In genomic region chr13:48303331-48304131, GRCh38 we compare ENCODE assay signal across 1 cellular context.
TF ChIP-seq lines count a peak whose summit lies in the region.

Gene RB1, plus strand, starts transcription at chr13:48303751. Its CDS starts 162 bp downstream, at chr13:48303913.

TF ChIP-seq in HepG2, 621 proteins besides CTCF, POLR2A, EP300 and RAD21 (continued from another document and continues in another):
- TF ChIP-seq, protein P1, sequence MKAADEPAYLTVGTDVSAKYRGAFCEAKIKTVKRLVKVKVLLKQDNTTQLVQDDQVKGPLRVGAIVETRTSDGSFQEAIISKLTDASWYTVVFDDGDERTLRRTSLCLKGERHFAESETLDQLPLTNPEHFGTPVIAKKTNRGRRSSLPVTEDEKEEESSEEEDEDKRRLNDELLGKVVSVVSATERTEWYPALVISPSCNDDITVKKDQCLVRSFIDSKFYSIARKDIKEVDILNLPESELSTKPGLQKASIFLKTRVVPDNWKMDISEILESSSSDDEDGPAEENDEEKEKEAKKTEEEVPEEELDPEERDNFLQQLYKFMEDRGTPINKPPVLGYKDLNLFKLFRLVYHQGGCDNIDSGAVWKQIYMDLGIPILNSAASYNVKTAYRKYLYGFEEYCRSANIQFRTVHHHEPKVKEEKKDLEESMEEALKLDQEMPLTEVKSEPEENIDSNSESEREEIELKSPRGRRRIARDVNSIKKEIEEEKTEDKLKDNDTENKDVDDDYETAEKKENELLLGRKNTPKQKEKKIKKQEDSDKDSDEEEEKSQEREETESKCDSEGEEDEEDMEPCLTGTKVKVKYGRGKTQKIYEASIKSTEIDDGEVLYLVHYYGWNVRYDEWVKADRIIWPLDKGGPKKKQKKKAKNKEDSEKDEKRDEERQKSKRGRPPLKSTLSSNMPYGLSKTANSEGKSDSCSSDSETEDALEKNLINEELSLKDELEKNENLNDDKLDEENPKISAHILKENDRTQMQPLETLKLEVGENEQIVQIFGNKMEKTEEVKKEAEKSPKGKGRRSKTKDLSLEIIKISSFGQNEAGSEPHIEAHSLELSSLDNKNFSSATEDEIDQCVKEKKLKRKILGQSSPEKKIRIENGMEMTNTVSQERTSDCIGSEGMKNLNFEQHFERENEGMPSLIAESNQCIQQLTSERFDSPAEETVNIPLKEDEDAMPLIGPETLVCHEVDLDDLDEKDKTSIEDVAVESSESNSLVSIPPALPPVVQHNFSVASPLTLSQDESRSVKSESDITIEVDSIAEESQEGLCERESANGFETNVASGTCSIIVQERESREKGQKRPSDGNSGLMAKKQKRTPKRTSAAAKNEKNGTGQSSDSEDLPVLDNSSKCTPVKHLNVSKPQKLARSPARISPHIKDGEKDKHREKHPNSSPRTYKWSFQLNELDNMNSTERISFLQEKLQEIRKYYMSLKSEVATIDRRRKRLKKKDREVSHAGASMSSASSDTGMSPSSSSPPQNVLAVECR (CRISPR knock-in tag; IDR thresholded peaks at IDR 0.05; ENCODE audit: borderline replicate concordance), result peak; percentile 88; the same call in 1 of the 2 replicates
- TF ChIP-seq EEA1 (CRISPR knock-in tag; IDR thresholded peaks at IDR 0.05; ENCODE audit: borderline replicate concordance) (no peak), MTA3 (CRISPR knock-in tag; IDR thresholded peaks at IDR 0.05) (no peak), CREM (IDR thresholded peaks at IDR 0.05) (peak; percentile 81), CREM (CRISPR knock-in tag; IDR thresholded peaks at IDR 0.05) (peak; percentile 72; the same call in 1 of the 2 replicates), ZNF710 (CRISPR knock-in tag; IDR thresholded peaks at IDR 0.05; ENCODE audit: borderline replicate concordance) (peak; percentile 61; the same call in 1 of the 2 replicates), XRCC5 (optimal IDR thresholded peaks at IDR 0.05; ENCODE audit: low read length) (peak; percentile 16), ZNF550 (CRISPR knock-in tag; IDR thresholded peaks at IDR 0.05; ENCODE audit: borderline replicate concordance) (no peak), NFE2 (CRISPR knock-in tag; IDR thresholded peaks at IDR 0.05) (no peak), SIX1 (CRISPR knock-in tag; IDR thresholded peaks at IDR 0.05; ENCODE audit: borderline replicate concordance) (no peak), ZNF670 (CRISPR knock-in tag; IDR thresholded peaks at IDR 0.05; ENCODE audit: borderline replicate concordance) (0 out of 2 replicates have a peak, but pooled peaks have one; percentile 65), ZNF790 (CRISPR knock-in tag; IDR thresholded peaks at IDR 0.05; ENCODE audit: borderline replicate concordance) (no peak), NFYC (CRISPR knock-in tag; IDR thresholded peaks at IDR 0.05) (no peak), ZNF761 (CRISPR knock-in tag; conservative IDR thresholded peaks at IDR 0.05) (no peak), ZNF704 (CRISPR knock-in tag; IDR thresholded peaks at IDR 0.05; ENCODE audit: borderline replicate concordance) (no peak), GABPB1 (CRISPR knock-in tag; IDR thresholded peaks at IDR 0.05) (peak; percentile 98), ZBTB38 (CRISPR knock-in tag; IDR thresholded peaks at IDR 0.05) (no peak; the same call in 1 of the 2 replicates), ZNF747 (CRISPR knock-in tag; IDR thresholded peaks at IDR 0.05; ENCODE audit: borderline replicate concordance) (0 out of 2 replicates have a peak, but pooled peaks have one; percentile 75), NKX3-1 (CRISPR knock-in tag; IDR thresholded peaks at IDR 0.05) (no peak)
- TF ChIP-seq, protein P2, sequence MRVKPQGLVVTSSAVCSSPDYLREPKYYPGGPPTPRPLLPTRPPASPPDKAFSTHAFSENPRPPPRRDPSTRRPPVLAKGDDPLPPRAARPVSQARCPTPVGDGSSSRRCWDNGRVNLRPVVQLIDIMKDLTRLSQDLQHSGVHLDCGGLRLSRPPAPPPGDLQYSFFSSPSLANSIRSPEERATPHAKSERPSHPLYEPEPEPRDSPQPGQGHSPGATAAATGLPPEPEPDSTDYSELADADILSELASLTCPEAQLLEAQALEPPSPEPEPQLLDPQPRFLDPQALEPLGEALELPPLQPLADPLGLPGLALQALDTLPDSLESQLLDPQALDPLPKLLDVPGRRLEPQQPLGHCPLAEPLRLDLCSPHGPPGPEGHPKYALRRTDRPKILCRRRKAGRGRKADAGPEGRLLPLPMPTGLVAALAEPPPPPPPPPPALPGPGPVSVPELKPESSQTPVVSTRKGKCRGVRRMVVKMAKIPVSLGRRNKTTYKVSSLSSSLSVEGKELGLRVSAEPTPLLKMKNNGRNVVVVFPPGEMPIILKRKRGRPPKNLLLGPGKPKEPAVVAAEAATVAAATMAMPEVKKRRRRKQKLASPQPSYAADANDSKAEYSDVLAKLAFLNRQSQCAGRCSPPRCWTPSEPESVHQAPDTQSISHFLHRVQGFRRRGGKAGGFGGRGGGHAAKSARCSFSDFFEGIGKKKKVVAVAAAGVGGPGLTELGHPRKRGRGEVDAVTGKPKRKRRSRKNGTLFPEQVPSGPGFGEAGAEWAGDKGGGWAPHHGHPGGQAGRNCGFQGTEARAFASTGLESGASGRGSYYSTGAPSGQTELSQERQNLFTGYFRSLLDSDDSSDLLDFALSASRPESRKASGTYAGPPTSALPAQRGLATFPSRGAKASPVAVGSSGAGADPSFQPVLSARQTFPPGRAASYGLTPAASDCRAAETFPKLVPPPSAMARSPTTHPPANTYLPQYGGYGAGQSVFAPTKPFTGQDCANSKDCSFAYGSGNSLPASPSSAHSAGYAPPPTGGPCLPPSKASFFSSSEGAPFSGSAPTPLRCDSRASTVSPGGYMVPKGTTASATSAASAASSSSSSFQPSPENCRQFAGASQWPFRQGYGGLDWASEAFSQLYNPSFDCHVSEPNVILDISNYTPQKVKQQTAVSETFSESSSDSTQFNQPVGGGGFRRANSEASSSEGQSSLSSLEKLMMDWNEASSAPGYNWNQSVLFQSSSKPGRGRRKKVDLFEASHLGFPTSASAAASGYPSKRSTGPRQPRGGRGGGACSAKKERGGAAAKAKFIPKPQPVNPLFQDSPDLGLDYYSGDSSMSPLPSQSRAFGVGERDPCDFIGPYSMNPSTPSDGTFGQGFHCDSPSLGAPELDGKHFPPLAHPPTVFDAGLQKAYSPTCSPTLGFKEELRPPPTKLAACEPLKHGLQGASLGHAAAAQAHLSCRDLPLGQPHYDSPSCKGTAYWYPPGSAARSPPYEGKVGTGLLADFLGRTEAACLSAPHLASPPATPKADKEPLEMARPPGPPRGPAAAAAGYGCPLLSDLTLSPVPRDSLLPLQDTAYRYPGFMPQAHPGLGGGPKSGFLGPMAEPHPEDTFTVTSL (CRISPR knock-in tag; IDR thresholded peaks at IDR 0.05; ENCODE audit: borderline replicate concordance), result no peak; the same call in 1 of the 2 replicates
- TF ChIP-seq, protein P3, sequence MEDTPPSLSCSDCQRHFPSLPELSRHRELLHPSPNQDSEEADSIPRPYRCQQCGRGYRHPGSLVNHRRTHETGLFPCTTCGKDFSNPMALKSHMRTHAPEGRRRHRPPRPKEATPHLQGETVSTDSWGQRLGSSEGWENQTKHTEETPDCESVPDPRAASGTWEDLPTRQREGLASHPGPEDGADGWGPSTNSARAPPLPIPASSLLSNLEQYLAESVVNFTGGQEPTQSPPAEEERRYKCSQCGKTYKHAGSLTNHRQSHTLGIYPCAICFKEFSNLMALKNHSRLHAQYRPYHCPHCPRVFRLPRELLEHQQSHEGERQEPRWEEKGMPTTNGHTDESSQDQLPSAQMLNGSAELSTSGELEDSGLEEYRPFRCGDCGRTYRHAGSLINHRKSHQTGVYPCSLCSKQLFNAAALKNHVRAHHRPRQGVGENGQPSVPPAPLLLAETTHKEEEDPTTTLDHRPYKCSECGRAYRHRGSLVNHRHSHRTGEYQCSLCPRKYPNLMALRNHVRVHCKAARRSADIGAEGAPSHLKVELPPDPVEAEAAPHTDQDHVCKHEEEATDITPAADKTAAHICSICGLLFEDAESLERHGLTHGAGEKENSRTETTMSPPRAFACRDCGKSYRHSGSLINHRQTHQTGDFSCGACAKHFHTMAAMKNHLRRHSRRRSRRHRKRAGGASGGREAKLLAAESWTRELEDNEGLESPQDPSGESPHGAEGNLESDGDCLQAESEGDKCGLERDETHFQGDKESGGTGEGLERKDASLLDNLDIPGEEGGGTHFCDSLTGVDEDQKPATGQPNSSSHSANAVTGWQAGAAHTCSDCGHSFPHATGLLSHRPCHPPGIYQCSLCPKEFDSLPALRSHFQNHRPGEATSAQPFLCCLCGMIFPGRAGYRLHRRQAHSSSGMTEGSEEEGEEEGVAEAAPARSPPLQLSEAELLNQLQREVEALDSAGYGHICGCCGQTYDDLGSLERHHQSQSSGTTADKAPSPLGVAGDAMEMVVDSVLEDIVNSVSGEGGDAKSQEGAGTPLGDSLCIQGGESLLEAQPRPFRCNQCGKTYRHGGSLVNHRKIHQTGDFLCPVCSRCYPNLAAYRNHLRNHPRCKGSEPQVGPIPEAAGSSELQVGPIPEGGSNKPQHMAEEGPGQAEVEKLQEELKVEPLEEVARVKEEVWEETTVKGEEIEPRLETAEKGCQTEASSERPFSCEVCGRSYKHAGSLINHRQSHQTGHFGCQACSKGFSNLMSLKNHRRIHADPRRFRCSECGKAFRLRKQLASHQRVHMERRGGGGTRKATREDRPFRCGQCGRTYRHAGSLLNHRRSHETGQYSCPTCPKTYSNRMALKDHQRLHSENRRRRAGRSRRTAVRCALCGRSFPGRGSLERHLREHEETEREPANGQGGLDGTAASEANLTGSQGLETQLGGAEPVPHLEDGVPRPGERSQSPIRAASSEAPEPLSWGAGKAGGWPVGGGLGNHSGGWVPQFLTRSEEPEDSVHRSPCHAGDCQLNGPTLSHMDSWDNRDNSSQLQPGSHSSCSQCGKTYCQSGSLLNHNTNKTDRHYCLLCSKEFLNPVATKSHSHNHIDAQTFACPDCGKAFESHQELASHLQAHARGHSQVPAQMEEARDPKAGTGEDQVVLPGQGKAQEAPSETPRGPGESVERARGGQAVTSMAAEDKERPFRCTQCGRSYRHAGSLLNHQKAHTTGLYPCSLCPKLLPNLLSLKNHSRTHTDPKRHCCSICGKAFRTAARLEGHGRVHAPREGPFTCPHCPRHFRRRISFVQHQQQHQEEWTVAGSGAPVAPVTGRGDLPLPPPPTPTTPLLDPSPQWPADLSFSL (CRISPR knock-in tag; IDR thresholded peaks at IDR 0.05), result no peak
- TF ChIP-seq, protein P4, sequence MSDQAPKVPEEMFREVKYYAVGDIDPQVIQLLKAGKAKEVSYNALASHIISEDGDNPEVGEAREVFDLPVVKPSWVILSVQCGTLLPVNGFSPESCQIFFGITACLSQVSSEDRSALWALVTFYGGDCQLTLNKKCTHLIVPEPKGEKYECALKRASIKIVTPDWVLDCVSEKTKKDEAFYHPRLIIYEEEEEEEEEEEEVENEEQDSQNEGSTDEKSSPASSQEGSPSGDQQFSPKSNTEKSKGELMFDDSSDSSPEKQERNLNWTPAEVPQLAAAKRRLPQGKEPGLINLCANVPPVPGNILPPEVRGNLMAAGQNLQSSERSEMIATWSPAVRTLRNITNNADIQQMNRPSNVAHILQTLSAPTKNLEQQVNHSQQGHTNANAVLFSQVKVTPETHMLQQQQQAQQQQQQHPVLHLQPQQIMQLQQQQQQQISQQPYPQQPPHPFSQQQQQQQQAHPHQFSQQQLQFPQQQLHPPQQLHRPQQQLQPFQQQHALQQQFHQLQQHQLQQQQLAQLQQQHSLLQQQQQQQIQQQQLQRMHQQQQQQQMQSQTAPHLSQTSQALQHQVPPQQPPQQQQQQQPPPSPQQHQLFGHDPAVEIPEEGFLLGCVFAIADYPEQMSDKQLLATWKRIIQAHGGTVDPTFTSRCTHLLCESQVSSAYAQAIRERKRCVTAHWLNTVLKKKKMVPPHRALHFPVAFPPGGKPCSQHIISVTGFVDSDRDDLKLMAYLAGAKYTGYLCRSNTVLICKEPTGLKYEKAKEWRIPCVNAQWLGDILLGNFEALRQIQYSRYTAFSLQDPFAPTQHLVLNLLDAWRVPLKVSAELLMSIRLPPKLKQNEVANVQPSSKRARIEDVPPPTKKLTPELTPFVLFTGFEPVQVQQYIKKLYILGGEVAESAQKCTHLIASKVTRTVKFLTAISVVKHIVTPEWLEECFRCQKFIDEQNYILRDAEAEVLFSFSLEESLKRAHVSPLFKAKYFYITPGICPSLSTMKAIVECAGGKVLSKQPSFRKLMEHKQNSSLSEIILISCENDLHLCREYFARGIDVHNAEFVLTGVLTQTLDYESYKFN (CRISPR knock-in tag; conservative IDR thresholded peaks at IDR 0.05), result peak; percentile 62; the same call in 1 of the 2 replicates
- TF ChIP-seq, protein P5, sequence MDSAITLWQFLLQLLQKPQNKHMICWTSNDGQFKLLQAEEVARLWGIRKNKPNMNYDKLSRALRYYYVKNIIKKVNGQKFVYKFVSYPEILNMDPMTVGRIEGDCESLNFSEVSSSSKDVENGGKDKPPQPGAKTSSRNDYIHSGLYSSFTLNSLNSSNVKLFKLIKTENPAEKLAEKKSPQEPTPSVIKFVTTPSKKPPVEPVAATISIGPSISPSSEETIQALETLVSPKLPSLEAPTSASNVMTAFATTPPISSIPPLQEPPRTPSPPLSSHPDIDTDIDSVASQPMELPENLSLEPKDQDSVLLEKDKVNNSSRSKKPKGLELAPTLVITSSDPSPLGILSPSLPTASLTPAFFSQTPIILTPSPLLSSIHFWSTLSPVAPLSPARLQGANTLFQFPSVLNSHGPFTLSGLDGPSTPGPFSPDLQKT (CRISPR knock-in tag; IDR thresholded peaks at IDR 0.05; ENCODE audit: borderline replicate concordance), result no peak
- TF ChIP-seq, protein P6, sequence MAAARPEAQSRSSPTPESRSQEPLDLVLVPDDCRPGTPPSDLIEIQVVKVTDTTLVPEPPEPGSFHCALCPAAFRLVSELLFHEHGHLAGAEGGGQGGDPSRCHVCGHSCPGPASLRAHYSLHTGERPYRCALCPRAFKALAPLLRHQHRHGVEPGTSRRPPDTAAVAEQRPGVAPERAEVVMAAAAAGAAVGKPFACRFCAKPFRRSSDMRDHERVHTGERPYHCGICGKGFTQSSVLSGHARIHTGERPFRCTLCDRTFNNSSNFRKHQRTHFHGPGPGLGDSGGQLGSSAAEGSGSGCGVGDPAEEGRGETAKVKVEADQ (CRISPR knock-in tag; IDR thresholded peaks at IDR 0.05; ENCODE audit: borderline replicate concordance), result peak; percentile 14; the same call in 1 of the 2 replicates
